1 cellular context compared by ENCODE assay signal in the genomic region with DNA sequence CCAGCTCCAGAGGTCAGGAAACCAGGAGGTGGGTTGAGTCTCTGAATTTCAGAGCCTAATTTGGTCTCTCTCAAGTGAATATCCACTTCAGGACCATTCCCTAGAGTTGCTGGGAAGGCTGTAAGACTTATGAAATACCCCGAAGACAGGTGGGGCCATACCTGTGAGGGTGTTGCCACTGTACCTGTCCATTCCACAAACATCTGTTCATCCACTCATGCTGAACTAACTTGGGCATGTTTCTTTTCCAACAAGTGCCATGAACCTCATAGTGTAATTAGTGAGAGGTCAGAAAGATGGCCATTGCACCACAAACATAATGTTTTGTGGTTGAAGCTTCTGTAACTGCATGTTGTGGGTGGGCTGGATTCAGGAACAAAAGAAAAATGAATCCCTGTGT.
TF ChIP-seq lines count a peak whose summit lies in the region.

No MANE protein-coding gene starts in this region.

TF ChIP-seq in K562, 482 proteins besides CTCF, POLR2A, EP300 and RAD21:
- no peak for TF ChIP-seq SETDB1 (IDR thresholded peaks at IDR 0.05; ENCODE audit: low read length)
- no peak for TF ChIP-seq TAF7 (tag; IDR thresholded peaks at IDR 0.05)
- TF ChIP-seq REST (CRISPR knock-in tag; IDR thresholded peaks at IDR 0.05; ENCODE audit: low read depth), result no peak
- no peak for TF ChIP-seq MCM2 (IDR thresholded peaks at IDR 0.05; ENCODE audit: low read depth)
- no peak for TF ChIP-seq ZNF282 (CRISPR knock-in tag; IDR thresholded peaks at IDR 0.05)
- TF ChIP-seq KLF1 (tag; IDR thresholded peaks at IDR 0.05), result no peak
- no peak for TF ChIP-seq KLF16 (IDR thresholded peaks at IDR 0.05)
- no peak for TF ChIP-seq PHTF2 (CRISPR knock-in tag; IDR thresholded peaks at IDR 0.05)
- no peak for TF ChIP-seq ZKSCAN8 (CRISPR knock-in tag; IDR thresholded peaks at IDR 0.05)
- TF ChIP-seq TCF7 (IDR thresholded peaks at IDR 0.05; ENCODE audit: borderline replicate concordance), result no peak
- TF ChIP-seq, protein P1, sequence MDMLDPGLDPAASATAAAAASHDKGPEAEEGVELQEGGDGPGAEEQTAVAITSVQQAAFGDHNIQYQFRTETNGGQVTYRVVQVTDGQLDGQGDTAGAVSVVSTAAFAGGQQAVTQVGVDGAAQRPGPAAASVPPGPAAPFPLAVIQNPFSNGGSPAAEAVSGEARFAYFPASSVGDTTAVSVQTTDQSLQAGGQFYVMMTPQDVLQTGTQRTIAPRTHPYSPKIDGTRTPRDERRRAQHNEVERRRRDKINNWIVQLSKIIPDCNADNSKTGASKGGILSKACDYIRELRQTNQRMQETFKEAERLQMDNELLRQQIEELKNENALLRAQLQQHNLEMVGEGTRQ (CRISPR knock-in tag; IDR thresholded peaks at IDR 0.05), result no peak
- no peak for TF ChIP-seq CBFB (CRISPR knock-in tag; IDR thresholded peaks at IDR 0.05)
- no peak for TF ChIP-seq ZFP30 (CRISPR knock-in tag; IDR thresholded peaks at IDR 0.05; ENCODE audit: borderline replicate concordance)
- TF ChIP-seq JUN (IDR thresholded peaks at IDR 0.05; ENCODE audit: borderline replicate concordance, low read depth, low read length), result no peak
- TF ChIP-seq JUN (CRISPR knock-in tag; IDR thresholded peaks at IDR 0.05; ENCODE audit: borderline replicate concordance), result no peak
- TF ChIP-seq, protein P2, sequence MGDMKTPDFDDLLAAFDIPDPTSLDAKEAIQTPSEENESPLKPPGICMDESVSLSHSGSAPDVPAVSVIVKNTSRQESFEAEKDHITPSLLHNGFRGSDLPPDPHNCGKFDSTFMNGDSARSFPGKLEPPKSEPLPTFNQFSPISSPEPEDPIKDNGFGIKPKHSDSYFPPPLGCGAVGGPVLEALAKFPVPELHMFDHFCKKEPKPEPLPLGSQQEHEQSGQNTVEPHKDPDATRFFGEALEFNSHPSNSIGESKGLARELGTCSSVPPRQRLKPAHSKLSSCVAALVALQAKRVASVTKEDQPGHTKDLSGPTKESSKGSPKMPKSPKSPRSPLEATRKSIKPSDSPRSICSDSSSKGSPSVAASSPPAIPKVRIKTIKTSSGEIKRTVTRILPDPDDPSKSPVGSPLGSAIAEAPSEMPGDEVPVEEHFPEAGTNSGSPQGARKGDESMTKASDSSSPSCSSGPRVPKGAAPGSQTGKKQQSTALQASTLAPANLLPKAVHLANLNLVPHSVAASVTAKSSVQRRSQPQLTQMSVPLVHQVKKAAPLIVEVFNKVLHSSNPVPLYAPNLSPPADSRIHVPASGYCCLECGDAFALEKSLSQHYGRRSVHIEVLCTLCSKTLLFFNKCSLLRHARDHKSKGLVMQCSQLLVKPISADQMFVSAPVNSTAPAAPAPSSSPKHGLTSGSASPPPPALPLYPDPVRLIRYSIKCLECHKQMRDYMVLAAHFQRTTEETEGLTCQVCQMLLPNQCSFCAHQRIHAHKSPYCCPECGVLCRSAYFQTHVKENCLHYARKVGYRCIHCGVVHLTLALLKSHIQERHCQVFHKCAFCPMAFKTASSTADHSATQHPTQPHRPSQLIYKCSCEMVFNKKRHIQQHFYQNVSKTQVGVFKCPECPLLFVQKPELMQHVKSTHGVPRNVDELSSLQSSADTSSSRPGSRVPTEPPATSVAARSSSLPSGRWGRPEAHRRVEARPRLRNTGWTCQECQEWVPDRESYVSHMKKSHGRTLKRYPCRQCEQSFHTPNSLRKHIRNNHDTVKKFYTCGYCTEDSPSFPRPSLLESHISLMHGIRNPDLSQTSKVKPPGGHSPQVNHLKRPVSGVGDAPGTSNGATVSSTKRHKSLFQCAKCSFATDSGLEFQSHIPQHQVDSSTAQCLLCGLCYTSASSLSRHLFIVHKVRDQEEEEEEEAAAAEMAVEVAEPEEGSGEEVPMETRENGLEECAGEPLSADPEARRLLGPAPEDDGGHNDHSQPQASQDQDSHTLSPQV (IDR thresholded peaks at IDR 0.05), result no peak
